Comparison of ENCODE assay signal across 14 cellular contexts in genomic region chr1:243322326-243322725, GRCh38.
DNase-seq lines count a peak whose midpoint lies in the region; ATAC-seq and TF ChIP-seq lines count a peak whose summit lies in the region.
"Had no signal": no experiment of that assay in that cellular context is flagged by ENCODE, and none has a peak within 500 bp of the region (broad histone marks: within the 10 kb centered on the region; RNA-seq: fewer than 3 reads in every experiment).

No MANE protein-coding gene starts in this region.

- no peak overlapping the region for H3K4me3 Mint-ChIP-seq in CD8-positive, alpha-beta T cell
- no peak overlapping the region for H3K4me3 Mint-ChIP-seq in endothelial cell (ENCODE audit: unreplicated experiment)
- no peak overlapping the region for H3K4me3 Mint-ChIP-seq in glutamatergic neuron (ENCODE audit: unreplicated experiment)
- H3K4me3 Mint-ChIP-seq: CD4-positive, alpha-beta T cell; H9 had no signal

- POLR2A ChIA-PET in CD8-positive, alpha-beta T cell (lab: Charles Lee) = no interaction called here
- POLR2A ChIA-PET in HEK293 (lab: Yijun Ruan, JAX) = interaction anchor here (0.7 kb wide), 1 partner anchor 135 kb away, joined by 3 read pairs; no protein-coding TSS in a partner anchor

- H3K4me1 ChIP-seq in CD8-positive, alpha-beta T cell (ENCODE audit: insufficient read depth, low read length) = no peaks in the 10 kb centered on the region
- no peaks in the 10 kb centered on the region for H3K4me1 ChIP-seq in HEK293 (ENCODE audit: control insufficient read depth, insufficient read depth, low read length)
- peaks cover 62 to 63% of the 10 kb centered on the region in 2 experiments for H3K4me1 ChIP-seq in neutrophil (ENCODE audit: control insufficient read depth in 1 of 2, insufficient read depth in 1 of 2, low read depth in 1 of 2, low read length in 1 of 2)

- H3K27me3 Mint-ChIP-seq in CD8-positive, alpha-beta T cell (ENCODE audit: low read depth) = no peaks in the 10 kb centered on the region
- no peaks in the 10 kb centered on the region for H3K27me3 Mint-ChIP-seq in endothelial cell (ENCODE audit: unreplicated experiment)
- no peaks in the 10 kb centered on the region for H3K27me3 Mint-ChIP-seq in glutamatergic neuron (ENCODE audit: unreplicated experiment)
- H3K27me3 Mint-ChIP-seq: CD4-positive, alpha-beta T cell had no signal

- H3K9me3 Mint-ChIP-seq in CD8-positive, alpha-beta T cell = no peaks in the 10 kb centered on the region
- no peaks in the 10 kb centered on the region for H3K9me3 Mint-ChIP-seq in endothelial cell (ENCODE audit: unreplicated experiment)
- H3K9me3 Mint-ChIP-seq in glutamatergic neuron (ENCODE audit: unreplicated experiment) = peaks cover 1% of the 10 kb centered on the region
- H3K9me3 Mint-ChIP-seq: CD4-positive, alpha-beta T cell; H9 had no signal

- H3K36me3 ChIP-seq in CD8-positive, alpha-beta T cell (ENCODE audit: insufficient read depth, low read length) = no peaks in the 10 kb centered on the region
- H3K36me3 ChIP-seq in HEK293 (ENCODE audit: control insufficient read depth in 2 of 2, insufficient read depth in 1 of 2, low read length in 2 of 2) (peaks cover 5 to 14% of the 10 kb centered on the region in 2 experiments; a peak in 2 of 3 replicates), neutrophil (no peaks in the 10 kb centered on the region)

- H3K27ac Mint-ChIP-seq in CD8-positive, alpha-beta T cell = peak overlapping the region; percentile 12
- H3K27ac Mint-ChIP-seq in endothelial cell (ENCODE audit: unreplicated experiment) (peak overlapping the region; percentile 24), glutamatergic neuron (ENCODE audit: unreplicated experiment) (no peak overlapping the region)
- H3K27ac Mint-ChIP-seq: CD4-positive, alpha-beta T cell; H9 had no signal

- TF ChIP-seq CTCF in CD8-positive, alpha-beta T cell (IDR thresholded peaks at IDR 0.05) = no peak
- no peak for TF ChIP-seq CTCF in HEK293 (tag by site-specific recombination; IDR thresholded peaks at IDR 0.05)
- no peak for TF ChIP-seq CTCF in endothelial cell (IDR thresholded peaks at IDR 0.05; ENCODE audit: unreplicated experiment)
- no peak for TF ChIP-seq CTCF in neutrophil (IDR thresholded peaks at IDR 0.05)
- no peak for TF ChIP-seq CTCF in glutamatergic neuron (IDR thresholded peaks at IDR 0.05; ENCODE audit: partially characterized antibody, unreplicated experiment)

- no peak for DNase-seq in CD8-positive, alpha-beta T cell
- DNase-seq in endothelial cell (ENCODE audit: low spot score) (no peak), glutamatergic neuron (no peak), hippocampal formation (lab: John Stamatoyannopoulos, UW) (no peak)
- DNase-seq: AML-193; CD4-positive, alpha-beta T cell; DMS79 treated with DMSO at 0.1 percent for 48 hours; GF-D8; H9 had no signal

- H3K9me3 ChIP-seq in CD8-positive, alpha-beta T cell (ENCODE audit: low read length) = no peaks in the 10 kb centered on the region
- H3K9me3 ChIP-seq in HEK293 (ENCODE audit: control insufficient read depth, insufficient read depth, low read depth, low read length) (no peaks in the 10 kb centered on the region), neutrophil (no peaks in the 10 kb centered on the region)

- H3K27me3 ChIP-seq in CD8-positive, alpha-beta T cell (ENCODE audit: insufficient read depth, low read length) = no peaks in the 10 kb centered on the region
- H3K27me3 ChIP-seq in neutrophil = no peaks in the 10 kb centered on the region

- peaks cover 20% of the 10 kb centered on the region for H3K36me3 Mint-ChIP-seq in CD8-positive, alpha-beta T cell
- H3K36me3 Mint-ChIP-seq in endothelial cell (ENCODE audit: low read depth, unreplicated experiment) (peaks cover 28% of the 10 kb centered on the region), glutamatergic neuron (ENCODE audit: unreplicated experiment) (no peaks in the 10 kb centered on the region)

- intact Hi-C loops in CD8-positive, alpha-beta T cell (cut with DNase I, micrococcal nuclease) = loop anchor here in 1 of 2 experiments (10.0 kb wide), 2 partner anchors 1428 to 1718 kb away; no protein-coding TSS in a partner anchor

- ATAC-seq in CD8-positive, alpha-beta T cell = no peak
- ATAC-seq in GM19324 (IDR thresholded peaks at IDR 0.05; ENCODE audit: low FRiP score, unreplicated experiment) = no peak

- no peak overlapping the region for H3K27ac ChIP-seq in CD8-positive, alpha-beta T cell (ENCODE audit: low read depth, low read length)
- no peak overlapping the region for H3K27ac ChIP-seq in HEK293 (ENCODE audit: extremely low read depth, low read depth, low read length)
- H3K27ac ChIP-seq in neutrophil = peak overlapping the region; percentile 40
- H3K27ac ChIP-seq: C4-2B, KMS-11 had no signal

- CTCF ChIA-PET in CD8-positive, alpha-beta T cell (lab: Charles Lee) = interaction anchor here (1.6 kb wide), 1 partner anchor 8 kb away, joined by 5 read pairs; no protein-coding TSS in a partner anchor
- CTCF ChIA-PET in HEK293 (lab: Yijun Ruan, JAX) = no interaction called here

- H3K4me3 ChIP-seq in CD8-positive, alpha-beta T cell (ENCODE audit: low read depth, low read length) = no peak overlapping the region
- H3K4me3 ChIP-seq in HEK293 (ENCODE audit: low read depth, low read length) (no peak overlapping the region), neutrophil (ENCODE audit: low read depth in 1 of 2, low read length in 1 of 2) (no peak overlapping the region)

- H3K4me1 Mint-ChIP-seq in CD8-positive, alpha-beta T cell (ENCODE audit: low read depth) = no peaks in the 10 kb centered on the region
- peaks cover 13% of the 10 kb centered on the region for H3K4me1 Mint-ChIP-seq in endothelial cell (ENCODE audit: unreplicated experiment)
- H3K4me1 Mint-ChIP-seq in glutamatergic neuron (ENCODE audit: low read depth, unreplicated experiment) = no peaks in the 10 kb centered on the region

TF ChIP-seq in HEK293, 187 proteins besides CTCF, POLR2A, EP300 and RAD21:
- TF ChIP-seq ZNF600 (tag by site-specific recombination; IDR thresholded peaks at IDR 0.05) (peak; percentile 68), BCL6B (tag by site-specific recombination; IDR thresholded peaks at IDR 0.05) (no peak), ZNF2 (tag by site-specific recombination; IDR thresholded peaks at IDR 0.05) (no peak), ZNF670 (tag by site-specific recombination; IDR thresholded peaks at IDR 0.05; ENCODE audit: low read depth) (no peak)
